ENCODE assay signal across 18 cellular contexts in genomic region chr19:45276284-45276687, GRCh38. TPM values are rescaled to one million over a fixed set of nuclear protein-coding genes. Genes with fewer than 3 reads are reported as not detected.
A peak's percentile ranks its signal among the peaks of the same experiment; 100 is the strongest.
DNase-seq lines count a peak whose midpoint lies in the region; ATAC-seq and TF ChIP-seq lines count a peak whose summit lies in the region.
"Had no signal": no experiment of that assay in that cellular context is flagged by ENCODE, and none has a peak within 500 bp of the region (broad histone marks: within the 10 kb centered on the region; RNA-seq: fewer than 3 reads in every experiment).

No MANE protein-coding gene starts in this region.

- TF ChIP-seq CTCF in nephron (IDR thresholded peaks at IDR 0.05; ENCODE audit: unreplicated experiment in 3 of 3), result no peak

- DNase-seq in GM23248 (peak; percentile 14), NCI-H1417 (lab: John Stamatoyannopoulos, UW) (peak; percentile 5 to 95 (median 76)), RPMI8226 (peak; percentile 16), GF-D8 (lab: John Stamatoyannopoulos, UW) (no peak), NCI-H526 treated with DMSO at 0.1 percent for 48 hours (lab: John Stamatoyannopoulos, UW) (no peak)
- DNase-seq: activated CD8-positive, alpha-beta memory T cell treated with anti-CD3 and anti-CD28 coated beads, Interleukin-2, amount 10 ng/mL, durations not matched to agents 7 days and 5 days; activated naive CD4-positive, alpha-beta T cell treated with anti-CD3 and anti-CD28 coated beads, Interleukin-2, amount 10 ng/mL, durations not matched to agents 7 days and 5 days; CD8-positive, alpha-beta memory T cell; hippocampal formation; left ventricle myocardium superior; NK-92 treated with Interleukin-12 subunit alpha and Interleukin-12 subunit beta, amount 100 ng/mL, for 24 hours had no signal

- no peaks in the 10 kb centered on the region for H3K9me2 ChIP-seq in GM23248 (ENCODE audit: insufficient read depth)

- peaks cover 25% of the 10 kb centered on the region for H3K4me1 Mint-ChIP-seq in nephron
- H3K4me1 Mint-ChIP-seq: activated CD8-positive, alpha-beta memory T cell treated with anti-CD3 and anti-CD28 coated beads, Interleukin-2, amount 10 ng/mL, durations not matched to agents 7 days and 5 days; activated naive CD4-positive, alpha-beta T cell treated with anti-CD3 and anti-CD28 coated beads, Interleukin-2, amount 10 ng/mL, durations not matched to agents 7 days and 5 days; CD8-positive, alpha-beta memory T cell had no signal

- ATAC-seq in HG02938 (IDR thresholded peaks at IDR 0.05; ENCODE audit: unreplicated experiment), result no peak
- ATAC-seq: activated CD8-positive, alpha-beta memory T cell treated with anti-CD3 and anti-CD28 coated beads, Interleukin-2, amount 10 ng/mL, durations not matched to agents 7 days and 5 days; left ventricle myocardium superior; natural killer cell treated with Interleukin-12 subunit alpha and Interleukin-12 subunit beta and Interleukin-15 and Interleukin-18, amount 100 ng/mL, for 72 hours had no signal

- H3K4me3 Mint-ChIP-seq in nephron, result no peak overlapping the region
- H3K4me3 Mint-ChIP-seq: activated CD8-positive, alpha-beta memory T cell treated with anti-CD3 and anti-CD28 coated beads, Interleukin-2, amount 10 ng/mL, durations not matched to agents 7 days and 5 days; activated naive CD4-positive, alpha-beta T cell treated with anti-CD3 and anti-CD28 coated beads, Interleukin-2, amount 10 ng/mL, durations not matched to agents 7 days and 5 days; CD8-positive, alpha-beta memory T cell; natural killer cell treated with Interleukin-12 subunit alpha and Interleukin-12 subunit beta and Interleukin-15 and Interleukin-18, amount 100 ng/mL, for 72 hours had no signal

- peaks cover 14% of the 10 kb centered on the region; the same call in 1 of the 2 replicates for H3K36me3 ChIP-seq in GM23248 (ENCODE audit: low read depth)

- H4K20me1 ChIP-seq in GM23248 (ENCODE audit: insufficient read depth), result no peaks in the 10 kb centered on the region

- no peaks in the 10 kb centered on the region for H3K4me1 ChIP-seq in GM23248 (ENCODE audit: insufficient read depth)

- H3K27ac Mint-ChIP-seq in nephron, result peak overlapping the region; percentile 25 to 87 (median 68)
- H3K27ac Mint-ChIP-seq: activated CD8-positive, alpha-beta memory T cell treated with anti-CD3 and anti-CD28 coated beads, Interleukin-2, amount 10 ng/mL, durations not matched to agents 7 days and 5 days; natural killer cell treated with Interleukin-12 subunit alpha and Interleukin-12 subunit beta and Interleukin-15 and Interleukin-18, amount 100 ng/mL, for 72 hours had no signal

- in situ Hi-C loops in GM23248 (cut with MboI), result no loop called here

- no peaks in the 10 kb centered on the region for H3K79me2 ChIP-seq in GM23248 (ENCODE audit: insufficient read depth)

- H3K9me3 Mint-ChIP-seq in nephron, result no peaks in the 10 kb centered on the region
- H3K9me3 Mint-ChIP-seq: activated naive CD4-positive, alpha-beta T cell treated with anti-CD3 and anti-CD28 coated beads, Interleukin-2, amount 10 ng/mL, durations not matched to agents 7 days and 5 days; CD8-positive, alpha-beta memory T cell; natural killer cell treated with Interleukin-12 subunit alpha and Interleukin-12 subunit beta and Interleukin-15 and Interleukin-18, amount 100 ng/mL, for 72 hours had no signal

- H3K4me2 ChIP-seq in GM23248 (ENCODE audit: unreplicated experiment), result no peak overlapping the region
- H3K4me2 ChIP-seq: KMS-11 had no signal

- H3F3A ChIP-seq in GM23248 (ENCODE audit: insufficient read depth), result no peaks in the 10 kb centered on the region

- H3K4me3 ChIP-seq in GM23248, result no peak overlapping the region
- H3K4me3 ChIP-seq: thoracic aorta had no signal

- no peak overlapping the region for H3K27ac ChIP-seq in GM23248
- H3K27ac ChIP-seq: epithelial cell of prostate, KMS-11, thoracic aorta, VCaP had no signal

- no peaks in the 10 kb centered on the region for H3K27me3 ChIP-seq in GM23248 (replicated peaks; ENCODE audit: insufficient read depth)

- H3K9ac ChIP-seq in GM23248, result no peak overlapping the region
- H3K9ac ChIP-seq: KMS-11 had no signal

- H3K27me3 Mint-ChIP-seq in nephron (ENCODE audit: low read depth), result no peaks in the 10 kb centered on the region
- H3K27me3 Mint-ChIP-seq: activated CD8-positive, alpha-beta memory T cell treated with anti-CD3 and anti-CD28 coated beads, Interleukin-2, amount 10 ng/mL, durations not matched to agents 7 days and 5 days; activated naive CD4-positive, alpha-beta T cell treated with anti-CD3 and anti-CD28 coated beads, Interleukin-2, amount 10 ng/mL, durations not matched to agents 7 days and 5 days; CD8-positive, alpha-beta memory T cell; natural killer cell treated with Interleukin-12 subunit alpha and Interleukin-12 subunit beta and Interleukin-15 and Interleukin-18, amount 100 ng/mL, for 72 hours had no signal

- peaks cover 57% of the 10 kb centered on the region for H3K36me3 Mint-ChIP-seq in nephron (ENCODE audit: low read depth)
- H3K36me3 Mint-ChIP-seq: natural killer cell treated with Interleukin-12 subunit alpha and Interleukin-12 subunit beta and Interleukin-15 and Interleukin-18, amount 100 ng/mL, for 72 hours had no signal

- no peaks in the 10 kb centered on the region for H3K9me3 ChIP-seq in GM23248 (ENCODE audit: low read depth)
- H3K9me3 ChIP-seq: thoracic aorta had no signal

- 55 to 66% methylated on average over 6 to 7 of the region's 7 CpGs for WGBS in GM23248 (ENCODE audit: low coverage in 1 of 2, low lambda C conversion rate in 2 of 2, missing lambda C conversion rate in 2 of 2), 2 experiments

- H2AFZ ChIP-seq in GM23248, result no peak overlapping the region

RNA-seq across cellular contexts. Expression of gene MARK4, which starts 25.2 kb away (rescaled TPM):
- total RNA-seq in GM23248 (2014; rRNA removed; shearing (Covaris generic)), result 10.2 and 11.6 TPM in 2 replicates
- 4.0 and 4.9 TPM in 2 replicates for polyA plus RNA-seq in GM23248 (2016; fragmentation: Nextera tagmentation; extraction: Ambion mirVana)

RNA-seq across cellular contexts. Expression of gene EXOC3L2, which starts 31.1 kb away (rescaled TPM):
- total RNA-seq in GM23248 (2014; rRNA removed; shearing (Covaris generic)), result 0.38 TPM in 1 of 2 replicates, not detected in the other
- 0.06 TPM in 1 of 2 replicates, not detected in the other for polyA plus RNA-seq in GM23248 (2016; fragmentation: Nextera tagmentation; extraction: Ambion mirVana)
- total RNA-seq: activated CD8-positive, alpha-beta memory T cell treated with anti-CD3 and anti-CD28 coated beads, Interleukin-2, amount 10 ng/mL, durations not matched to agents 7 days and 5 days; CD8-positive, alpha-beta memory T cell; natural killer cell treated with Interleukin-12 subunit alpha and Interleukin-12 subunit beta and Interleukin-15 and Interleukin-18, amount 100 ng/mL, for 72 hours had no signal
- polyA plus RNA-seq: CD8-positive, alpha-beta memory T cell had no signal

RNA-seq across cellular contexts. Expression of gene CKM, which starts 46.4 kb away (rescaled TPM):
- not detected in 2 replicates for total RNA-seq in GM23248 (2014; rRNA removed; shearing (Covaris generic))
- 0.11 TPM in 1 of 2 replicates, not detected in the other for polyA plus RNA-seq in GM23248 (2016; fragmentation: Nextera tagmentation; extraction: Ambion mirVana)
- total RNA-seq: activated CD8-positive, alpha-beta memory T cell treated with anti-CD3 and anti-CD28 coated beads, Interleukin-2, amount 10 ng/mL, durations not matched to agents 7 days and 5 days; CD8-positive, alpha-beta memory T cell had no signal

Comparison
In these comparisons a context has a peak if more than half of its experiments do, and no peak if none do; other contexts are left out.
1. DNase-seq: peak in GM23248 (single experiment), NCI-H1417 (3 of 3) and RPMI8226 (single experiment); none in GF-D8 (single experiment) and NCI-H526 treated with DMSO at 0.1 percent for 48 hours (single experiment).